In genomic region chr15:89391685-89392257, GRCh38 we compare ENCODE assay signal across 25 cellular contexts.
"Had no signal": no experiment of that assay in that cellular context is flagged by ENCODE, and none has a peak within 500 bp of the region (broad histone marks: within the 10 kb centered on the region; RNA-seq: fewer than 3 reads in every experiment).

No MANE protein-coding gene starts in this region.

- H3K27ac ChIP-seq: brain microvascular endothelial cell, esophagus squamous epithelium, gastroesophageal sphincter, heart right ventricle, sigmoid colon, upper lobe of right lung had no signal

- H3K9me3 ChIP-seq: esophagus squamous epithelium, gastroesophageal sphincter, heart right ventricle, sigmoid colon, upper lobe of right lung had no signal

- H3K36me3 ChIP-seq: brain microvascular endothelial cell, esophagus squamous epithelium, gastroesophageal sphincter, heart right ventricle, sigmoid colon, upper lobe of right lung had no signal

- DNase-seq: activated B cell treated with CpG ODN at 0.5 μM for 24 hours; activated CD4-positive, alpha-beta memory T cell treated with anti-CD3 and anti-CD28 coated beads for 36 hours; activated CD4-positive, alpha-beta T cell treated with anti-CD3 and anti-CD28 coated beads for 4 hours; activated effector memory CD4-positive, alpha-beta T cell treated with anti-CD3 and anti-CD28 coated beads, Interleukin-2, amount 50 U/mL, for 16 hours; activated naive CD4-positive, alpha-beta T cell treated with anti-CD3 and anti-CD28 coated beads, Interleukin-2, amount 10 ng/mL, durations not matched to agents 7 days and 5 days; amygdala; brain microvascular endothelial cell; caudate nucleus; dermis blood vessel endothelial cell; effector memory CD8-positive, alpha-beta T cell; esophagus squamous epithelium; heart right ventricle; islet precursor cell; left cardiac atrium; nephron progenitor cell; occipital lobe; sigmoid colon; stimulated activated CD4-positive, alpha-beta T cell treated with anti-CD3 and anti-CD28 coated beads, Interleukin-2, amount 100 ng/mL, for 48 hours; stimulated activated CD8-positive, alpha-beta memory T cell treated with anti-CD3 and anti-CD28 coated beads, Interleukin-4, amount 100 ng/mL, for 48 hours; stimulated activated naive CD4-positive, alpha-beta T cell; T-helper 9 cell; upper lobe of right lung had no signal

- H3K9me3 Mint-ChIP-seq: activated B cell treated with CpG ODN at 0.5 μM for 24 hours; activated CD4-positive, alpha-beta memory T cell treated with anti-CD3 and anti-CD28 coated beads for 36 hours; activated naive CD4-positive, alpha-beta T cell treated with anti-CD3 and anti-CD28 coated beads, Interleukin-2, amount 10 ng/mL, durations not matched to agents 7 days and 5 days; effector memory CD8-positive, alpha-beta T cell; memory B cell; nephron progenitor cell had no signal

- H3K4me1 Mint-ChIP-seq: activated B cell treated with CpG ODN at 0.5 μM for 24 hours; activated naive CD4-positive, alpha-beta T cell treated with anti-CD3 and anti-CD28 coated beads, Interleukin-2, amount 10 ng/mL, durations not matched to agents 7 days and 5 days; memory B cell had no signal

- H3K36me3 Mint-ChIP-seq: activated CD4-positive, alpha-beta memory T cell treated with anti-CD3 and anti-CD28 coated beads for 36 hours; activated naive CD4-positive, alpha-beta T cell treated with anti-CD3 and anti-CD28 coated beads, Interleukin-2, amount 10 ng/mL, durations not matched to agents 7 days and 5 days; memory B cell had no signal

- H3K4me3 Mint-ChIP-seq: activated B cell treated with CpG ODN at 0.5 μM for 24 hours; activated CD4-positive, alpha-beta memory T cell treated with anti-CD3 and anti-CD28 coated beads for 36 hours; activated naive CD4-positive, alpha-beta T cell treated with anti-CD3 and anti-CD28 coated beads, Interleukin-2, amount 10 ng/mL, durations not matched to agents 7 days and 5 days; effector memory CD8-positive, alpha-beta T cell; memory B cell; nephron progenitor cell had no signal

- H3K27ac Mint-ChIP-seq: activated B cell treated with CpG ODN at 0.5 μM for 24 hours; activated CD4-positive, alpha-beta memory T cell treated with anti-CD3 and anti-CD28 coated beads for 36 hours; activated naive CD4-positive, alpha-beta T cell treated with anti-CD3 and anti-CD28 coated beads, Interleukin-2, amount 10 ng/mL, durations not matched to agents 7 days and 5 days; memory B cell; nephron progenitor cell had no signal

- H3K4me3 ChIP-seq: esophagus squamous epithelium, gastroesophageal sphincter, heart right ventricle, sigmoid colon, smooth muscle cell, upper lobe of right lung had no signal

- H3K4me1 ChIP-seq: esophagus squamous epithelium, gastroesophageal sphincter, sigmoid colon, upper lobe of right lung had no signal
